Comparison of ENCODE assay signal across 31 cellular contexts in genomic region chr18:42813570-42813969, GRCh38.
"Had no signal": no experiment of that assay in that cellular context is flagged by ENCODE, and none has a peak within 500 bp of the region (broad histone marks: within the 10 kb centered on the region; RNA-seq: fewer than 3 reads in every experiment).

No MANE protein-coding gene starts in this region.

- H3K36me3 Mint-ChIP-seq: activated CD8-positive, alpha-beta memory T cell treated with anti-CD3 and anti-CD28 coated beads, Interleukin-2, amount 10 ng/mL, durations not matched to agents 7 days and 5 days; activated naive CD4-positive, alpha-beta T cell treated with anti-CD3 and anti-CD28 coated beads, Interleukin-2, amount 10 ng/mL, durations not matched to agents 7 days and 5 days; activated naive CD8-positive, alpha-beta T cell; brain had no signal

- DNase-seq: activated CD4-positive, alpha-beta memory T cell treated with anti-CD3 and anti-CD28 coated beads, Interleukin-2, amount 10 ng/mL, durations not matched to agents 7 days and 5 days; activated CD4-positive, alpha-beta T cell treated with anti-CD3 and anti-CD28 coated beads for 1 hour; activated CD4-positive, alpha-beta T cell treated with anti-CD3 and anti-CD28 coated beads for 48 hours; activated CD4-positive, CD25-positive, alpha-beta regulatory T cell; activated CD8-positive, alpha-beta memory T cell treated with anti-CD3 and anti-CD28 coated beads for 24 hours; activated CD8-positive, alpha-beta memory T cell treated with anti-CD3 and anti-CD28 coated beads, Interleukin-2, amount 10 ng/mL, durations not matched to agents 7 days and 5 days; activated CD8-positive, alpha-beta memory T cell treated with anti-CD3 and anti-CD28 coated beads, Interleukin-2, amount 50 U/mL, for 48 hours; activated effector memory CD4-positive, alpha-beta T cell treated with Interleukin-2 at 50 U/mL for 16 hours; activated naive CD4-positive, alpha-beta T cell treated with anti-CD3 and anti-CD28 coated beads, Interleukin-2, amount 10 ng/mL, durations not matched to agents 7 days and 5 days; activated naive CD8-positive, alpha-beta T cell treated with anti-CD3 and anti-CD28 coated beads, Interleukin-2, amount 50 U/mL, for 24 hours; activated T-cell treated with anti-CD3 and anti-CD28 coated beads, Interleukin-2, amount 50 U/mL, for 48 hours; caudate nucleus; MG63; NCI-H1048; NCI-H1105 treated with DMSO at 0.1 percent for 48 hours; NCI-H1436; NCI-H1694; NCI-H1930; NCI-H2081 treated with DMSO at 0.1 percent for 48 hours; NCI-H345; NCI-H524 treated with DMSO at 0.1 percent for 48 hours; PC-9; Right ventricle myocardium superior; SW 1271; T-helper 1 cell; T-helper 2 cell; T-helper 9 cell; WERI-Rb-1 had no signal

- H3K27me3 Mint-ChIP-seq: activated CD4-positive, alpha-beta memory T cell treated with anti-CD3 and anti-CD28 coated beads, Interleukin-2, amount 10 ng/mL, durations not matched to agents 7 days and 5 days; activated CD8-positive, alpha-beta memory T cell treated with anti-CD3 and anti-CD28 coated beads, Interleukin-2, amount 10 ng/mL, durations not matched to agents 7 days and 5 days; activated naive CD4-positive, alpha-beta T cell treated with anti-CD3 and anti-CD28 coated beads, Interleukin-2, amount 10 ng/mL, durations not matched to agents 7 days and 5 days; activated naive CD8-positive, alpha-beta T cell; activated naive CD8-positive, alpha-beta T cell treated with anti-CD3 and anti-CD28 coated beads, Interleukin-2, amount 50 U/mL, for 24 hours had no signal

- H3K4me1 Mint-ChIP-seq: activated CD4-positive, alpha-beta memory T cell treated with anti-CD3 and anti-CD28 coated beads, Interleukin-2, amount 10 ng/mL, durations not matched to agents 7 days and 5 days; activated CD8-positive, alpha-beta memory T cell treated with anti-CD3 and anti-CD28 coated beads, Interleukin-2, amount 10 ng/mL, durations not matched to agents 7 days and 5 days; activated naive CD4-positive, alpha-beta T cell treated with anti-CD3 and anti-CD28 coated beads, Interleukin-2, amount 10 ng/mL, durations not matched to agents 7 days and 5 days; activated naive CD8-positive, alpha-beta T cell treated with anti-CD3 and anti-CD28 coated beads, Interleukin-2, amount 50 U/mL, for 24 hours had no signal

- ATAC-seq: activated CD8-positive, alpha-beta memory T cell treated with anti-CD3 and anti-CD28 coated beads, Interleukin-2, amount 10 ng/mL, durations not matched to agents 7 days and 5 days; activated naive CD8-positive, alpha-beta T cell treated with anti-CD3 and anti-CD28 coated beads, Interleukin-2, amount 50 U/mL, for 24 hours had no signal

- H3K4me2 ChIP-seq: PC-9 had no signal

- H3K27ac ChIP-seq: PC-9, RWPE1, WERI-Rb-1 had no signal

- H3K27ac Mint-ChIP-seq: activated CD4-positive, alpha-beta memory T cell treated with anti-CD3 and anti-CD28 coated beads, Interleukin-2, amount 10 ng/mL, durations not matched to agents 7 days and 5 days; activated CD8-positive, alpha-beta memory T cell treated with anti-CD3 and anti-CD28 coated beads, Interleukin-2, amount 10 ng/mL, durations not matched to agents 7 days and 5 days; activated naive CD4-positive, alpha-beta T cell treated with anti-CD3 and anti-CD28 coated beads, Interleukin-2, amount 10 ng/mL, durations not matched to agents 7 days and 5 days; activated naive CD8-positive, alpha-beta T cell; activated naive CD8-positive, alpha-beta T cell treated with anti-CD3 and anti-CD28 coated beads, Interleukin-2, amount 50 U/mL, for 24 hours; brain had no signal

- H3K4me3 Mint-ChIP-seq: activated CD4-positive, alpha-beta memory T cell treated with anti-CD3 and anti-CD28 coated beads, Interleukin-2, amount 10 ng/mL, durations not matched to agents 7 days and 5 days; activated CD8-positive, alpha-beta memory T cell treated with anti-CD3 and anti-CD28 coated beads, Interleukin-2, amount 10 ng/mL, durations not matched to agents 7 days and 5 days; activated naive CD4-positive, alpha-beta T cell treated with anti-CD3 and anti-CD28 coated beads, Interleukin-2, amount 10 ng/mL, durations not matched to agents 7 days and 5 days; activated naive CD8-positive, alpha-beta T cell; activated naive CD8-positive, alpha-beta T cell treated with anti-CD3 and anti-CD28 coated beads, Interleukin-2, amount 50 U/mL, for 24 hours; brain had no signal

- H2AFZ ChIP-seq: PC-9 had no signal

- H3K27me3 ChIP-seq: MG63 had no signal

- H3K9me3 Mint-ChIP-seq: activated CD4-positive, alpha-beta memory T cell treated with anti-CD3 and anti-CD28 coated beads, Interleukin-2, amount 10 ng/mL, durations not matched to agents 7 days and 5 days; brain had no signal

- H3K9me3 ChIP-seq: MG63 had no signal
